18 cellular contexts compared by ENCODE assay signal in the genomic region with DNA sequence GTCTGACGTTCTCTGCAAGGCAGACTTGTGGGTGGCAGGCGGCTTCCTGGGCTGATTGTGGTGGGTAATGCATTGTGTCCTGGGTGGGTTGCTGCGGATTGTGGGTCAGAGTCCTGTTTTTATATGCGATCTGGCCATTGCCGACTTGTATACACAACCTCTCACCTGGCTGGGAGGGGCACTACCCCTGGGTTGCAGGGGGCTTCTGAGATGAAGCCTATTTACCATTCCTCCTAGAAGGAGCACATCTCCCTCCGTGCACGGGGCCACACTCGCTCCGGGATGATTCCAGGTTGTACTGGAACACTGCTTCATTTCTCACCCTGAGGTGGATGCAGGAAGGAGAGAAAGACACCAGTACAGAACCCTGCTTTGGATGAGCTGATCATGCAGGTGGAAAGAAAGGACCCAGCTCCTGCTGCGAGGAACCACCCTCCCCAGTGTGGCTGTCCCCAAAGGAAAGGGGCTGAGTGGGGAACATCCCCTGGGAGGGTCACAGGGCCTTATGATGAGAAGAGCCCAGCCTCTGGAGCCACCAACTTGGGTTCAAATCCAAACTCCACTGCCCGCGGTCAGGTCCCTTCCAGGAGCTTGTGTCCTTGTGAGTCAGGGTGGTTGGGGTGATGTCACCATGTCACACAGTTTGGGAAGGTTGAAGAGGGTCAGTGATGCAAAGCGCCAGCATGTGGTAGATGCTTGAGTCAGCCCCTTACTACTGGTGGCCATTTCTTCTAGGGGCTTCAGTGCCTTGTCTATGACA.
A peak's percentile ranks its signal among the peaks of the same experiment; 100 is the strongest.
DNase-seq lines count a peak whose midpoint lies in the region; ATAC-seq and TF ChIP-seq lines count a peak whose summit lies in the region.
"Had no signal": no experiment of that assay in that cellular context is flagged by ENCODE, and none has a peak within 500 bp of the region (broad histone marks: within the 10 kb centered on the region; RNA-seq: fewer than 3 reads in every experiment).

No MANE protein-coding gene starts in this region.

- peaks cover 3% of the 10 kb centered on the region for H3K27me3 Mint-ChIP-seq in CD8-positive, alpha-beta T cell (ENCODE audit: low read depth)

- CTCF ChIA-PET in CD8-positive, alpha-beta T cell (lab: Charles Lee) = no interaction called here

- H3K4me3 ChIP-seq in BLaER1 (no peak overlapping the region), H7 (ENCODE audit: insufficient read depth, low read depth, low read length) (no peak overlapping the region), hepatocyte (no peak overlapping the region)
- no peak overlapping the region for H3K4me3 ChIP-seq in CD8-positive, alpha-beta T cell (ENCODE audit: low read depth, low read length)
- H3K4me3 ChIP-seq: HAP-1, PC-9 had no signal

- H3K27ac ChIP-seq in BLaER1 (peak overlapping the region; percentile 97), hepatocyte (no peak overlapping the region)
- no peak overlapping the region for H3K27ac ChIP-seq in CD8-positive, alpha-beta T cell (ENCODE audit: low read depth, low read length)
- H3K27ac ChIP-seq: PC-9 had no signal

- POLR2A ChIA-PET in CD8-positive, alpha-beta T cell (lab: Charles Lee) = no interaction called here

- WGBS in hepatocyte (ENCODE audit: low lambda C conversion rate, missing lambda C conversion rate) = 91% methylated on average over 13 of the region's 13 CpGs

- no peaks in the 10 kb centered on the region for H3K9me3 Mint-ChIP-seq in CD8-positive, alpha-beta T cell

- H3K9me3 ChIP-seq in BLaER1 = 0 out of 2 replicates have a peak, but pooled peaks cover 6% of the 10 kb centered on the region
- no peaks in the 10 kb centered on the region for H3K9me3 ChIP-seq in CD8-positive, alpha-beta T cell (ENCODE audit: low read length)
- no peaks in the 10 kb centered on the region for H3K9me3 ChIP-seq in hepatocyte (ENCODE audit: low read depth)
- H3K9me3 ChIP-seq: Caco-2, HAP-1 had no signal

- DNase-seq in H7 (peak; percentile 36), islet precursor cell (peak; percentile 45), posterior vena cava (ENCODE audit: low spot score) (peak; percentile 47), NCI-H1436 treated with DMSO at 0.1 percent for 48 hours (lab: John Stamatoyannopoulos, UW) (no peak), hepatocyte (ENCODE audit: low spot score) (no peak)
- DNase-seq in CD8-positive, alpha-beta T cell = no peak
- DNase-seq: Caco-2, DMS153, GF-D8, NCI-H1417, NCI-H187 treated with DMSO at 0.1 percent for 48 hours, NCI-H345, NCI-H524 treated with DMSO at 0.1 percent for 48 hours, PC-9 had no signal

- H3K4me1 ChIP-seq in BLaER1 (peaks cover 100% of the 10 kb centered on the region), hepatocyte (ENCODE audit: insufficient read depth) (peaks cover 22% of the 10 kb centered on the region)
- no peaks in the 10 kb centered on the region for H3K4me1 ChIP-seq in CD8-positive, alpha-beta T cell (ENCODE audit: insufficient read depth, low read length)
- H3K4me1 ChIP-seq: Caco-2, HAP-1 had no signal

- H3K4me2 ChIP-seq in BLaER1 (peak overlapping the region; percentile 94), hepatocyte (no peak overlapping the region)
- H3K4me2 ChIP-seq: PC-9 had no signal

- H3K4me1 Mint-ChIP-seq in CD8-positive, alpha-beta T cell (ENCODE audit: low read depth) = no peaks in the 10 kb centered on the region

- H3K36me3 ChIP-seq in BLaER1 = no peaks in the 10 kb centered on the region
- H3K36me3 ChIP-seq in H7 (replicated peaks; ENCODE audit: control insufficient read depth, insufficient read depth, low read length) = no peaks in the 10 kb centered on the region
- no peaks in the 10 kb centered on the region for H3K36me3 ChIP-seq in CD8-positive, alpha-beta T cell (ENCODE audit: insufficient read depth, low read length)
- no peaks in the 10 kb centered on the region for H3K36me3 ChIP-seq in hepatocyte (replicated peaks; ENCODE audit: insufficient read depth, low read depth)
- H3K36me3 ChIP-seq: HAP-1 had no signal

- H3K4me3 Mint-ChIP-seq in CD8-positive, alpha-beta T cell = no peak overlapping the region
- H3K4me3 Mint-ChIP-seq: CD14-positive monocyte had no signal

- no peaks in the 10 kb centered on the region for H3K36me3 Mint-ChIP-seq in CD8-positive, alpha-beta T cell
- H3K36me3 Mint-ChIP-seq: CD14-positive monocyte had no signal

- H3K27me3 ChIP-seq in BLaER1 (no peaks in the 10 kb centered on the region), H7 (ENCODE audit: control insufficient read depth, insufficient read depth, low read length) (no peaks in the 10 kb centered on the region), hepatocyte (no peaks in the 10 kb centered on the region)
- no peaks in the 10 kb centered on the region for H3K27me3 ChIP-seq in CD8-positive, alpha-beta T cell (ENCODE audit: insufficient read depth, low read length)

- no peak overlapping the region for H3K9ac ChIP-seq in BLaER1

- no peaks in the 10 kb centered on the region for H3K79me2 ChIP-seq in hepatocyte

- H4K20me1 ChIP-seq in BLaER1 (no peaks in the 10 kb centered on the region), hepatocyte (ENCODE audit: insufficient read depth, poor library complexity, severe bottlenecking) (no peaks in the 10 kb centered on the region)

- no peak for TF ChIP-seq CTCF in CD8-positive, alpha-beta T cell (IDR thresholded peaks at IDR 0.05)
- TF ChIP-seq CTCF in hepatocyte (IDR thresholded peaks at IDR 0.05; ENCODE audit: poor library complexity) = no peak

- H2AFZ ChIP-seq in hepatocyte = no peak overlapping the region
- H2AFZ ChIP-seq: PC-9 had no signal

- intact Hi-C loops in posterior vena cava (cut with DNase I) = no loop called here
- intact Hi-C loops in CD8-positive, alpha-beta T cell (cut with DNase I, micrococcal nuclease) = no loop called here

- no peaks in the 10 kb centered on the region for H3K9me2 ChIP-seq in hepatocyte (replicated peaks; ENCODE audit: insufficient read depth)

- ATAC-seq in GM18498 (IDR thresholded peaks at IDR 0.05; ENCODE audit: unreplicated experiment) = no peak
- no peak for ATAC-seq in CD8-positive, alpha-beta T cell

- no peak overlapping the region for H3K27ac Mint-ChIP-seq in CD8-positive, alpha-beta T cell
- H3K27ac Mint-ChIP-seq: CD14-positive monocyte had no signal

Comparison
In these comparisons a context has a peak if more than half of its experiments do, and no peak if none do; other contexts are left out.
1. DNase-seq: peak in H7 (single experiment), islet precursor cell (single experiment) and posterior vena cava (single experiment); none in NCI-H1436 treated with DMSO at 0.1 percent for 48 hours (single experiment), CD8-positive, alpha-beta T cell (0 of 7) and hepatocyte (single experiment).